In the genomic region with DNA sequence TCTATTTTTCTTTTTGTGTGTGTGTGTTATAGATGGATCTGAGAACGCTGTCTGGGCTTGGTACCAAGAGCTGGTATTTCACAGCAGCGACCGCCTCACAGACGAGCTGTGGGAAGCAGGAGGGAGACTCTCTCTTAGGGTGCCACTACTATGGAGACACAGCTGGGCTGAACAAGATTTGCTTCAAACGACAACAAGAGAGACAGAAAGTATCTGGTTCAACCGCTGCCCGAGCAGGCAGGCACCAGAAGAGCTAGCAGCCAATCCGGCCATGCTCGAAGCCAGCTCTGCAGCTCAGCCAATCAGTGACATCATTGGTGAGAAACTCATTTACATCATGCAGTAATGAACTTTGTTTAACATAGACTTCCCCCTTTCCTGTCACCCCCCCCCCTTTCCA, we compare ENCODE assay signal across 8 cellular contexts.
DNase-seq lines count a peak whose midpoint lies in the region; ATAC-seq and TF ChIP-seq lines count a peak whose summit lies in the region.
"Had no signal": no experiment of that assay in that cellular context is flagged by ENCODE, and none has a peak within 500 bp of the region (broad histone marks: within the 10 kb centered on the region; RNA-seq: fewer than 3 reads in every experiment).

No MANE protein-coding gene starts in this region.

- H4K5ac ChIP-seq in IMR-90 (ENCODE audit: low read depth, low read length), result peak overlapping the region; percentile 49; the same call in 1 of the 2 replicates
- no peak overlapping the region for H4K5ac ChIP-seq in mesendoderm (ENCODE audit: low read length)

- H3K4me3 Mint-ChIP-seq in T-cell, result no peak overlapping the region
- H3K4me3 Mint-ChIP-seq: activated CD4-positive, alpha-beta memory T cell treated with anti-CD3 and anti-CD28 coated beads for 36 hours had no signal

- H3K4me3 ChIP-seq in IMR-90 (ENCODE audit: insufficient read depth, low read depth, low read length), result no peak overlapping the region
- no peak overlapping the region for H3K4me3 ChIP-seq in mesendoderm (ENCODE audit: low read length)
- H3K4me3 ChIP-seq in testis, result peak overlapping the region; percentile 41 to 56

- H3K9ac ChIP-seq in IMR-90 (ENCODE audit: low read depth, low read length) (no peak overlapping the region), mesendoderm (ENCODE audit: low read length) (no peak overlapping the region)

- H3K27ac ChIP-seq in IMR-90 (ENCODE audit: insufficient read depth, low read length) (peak overlapping the region; percentile 5; the same call in 1 of the 2 replicates), mesendoderm (ENCODE audit: low read depth, low read length) (no peak overlapping the region), testis (no peak overlapping the region)

- POLR2A ChIA-PET in IMR-90 (lab: Charles Lee; ENCODE audit: unreplicated experiment), result no interaction called here
- POLR2A ChIA-PET in T-cell (lab: Charles Lee), result no interaction called here

- H2BK5ac ChIP-seq in IMR-90 (ENCODE audit: low read depth, low read length, poor library complexity, severe bottlenecking) (no peak overlapping the region), mesendoderm (ENCODE audit: low read length) (no peak overlapping the region)

- no peak overlapping the region for H3K56ac ChIP-seq in IMR-90 (ENCODE audit: extremely low read depth, insufficient read depth, low read length)
- no peak overlapping the region for H3K56ac ChIP-seq in mesendoderm (ENCODE audit: low read length)

- no peaks in the 10 kb centered on the region for H3K9me3 Mint-ChIP-seq in T-cell
- H3K9me3 Mint-ChIP-seq: activated CD4-positive, alpha-beta memory T cell treated with anti-CD3 and anti-CD28 coated beads for 36 hours had no signal

- no TSS peak for BruUV-seq in IMR-90 (replicated peaks; lab: Mats Ljungman, UMichigan)

- H4K8ac ChIP-seq in IMR-90 (ENCODE audit: low read depth in 2 of 2, low read length in 2 of 2), result peak overlapping the region in 1 of 2 experiments; percentile 53; a peak in 1 of 4 replicates
- no peak overlapping the region for H4K8ac ChIP-seq in mesendoderm (ENCODE audit: low read depth, low read length)

- H3K9me1 ChIP-seq in IMR-90 (ENCODE audit: insufficient read depth, low read length), result no peaks in the 10 kb centered on the region

- no peak overlapping the region for H3K14ac ChIP-seq in IMR-90 (replicated peaks; ENCODE audit: low read depth, low read length)

- DNase-seq in IMR-90 (no peak), astrocyte of the hippocampus (ENCODE audit: low read depth, low spot score) (peak; percentile 85), mesendoderm (peak; percentile 16), testis (peak; percentile 19), T-cell (no peak)
- no peak for DNase-seq in activated T-cell treated with anti-CD3 and anti-CD28 coated beads, Interleukin-2, amount 50 U/mL, for 1 hour
- DNase-seq: activated CD4-positive, alpha-beta memory T cell treated with anti-CD3 and anti-CD28 coated beads for 36 hours had no signal

- H2BK15ac ChIP-seq in IMR-90 (ENCODE audit: low read depth, low read length) (no peak overlapping the region), mesendoderm (replicated peaks; ENCODE audit: low read depth) (no peak overlapping the region)

- peak overlapping the region; percentile 58 for H3K4me2 ChIP-seq in IMR-90 (ENCODE audit: low read depth, low read length)
- H3K4me2 ChIP-seq in mesendoderm (ENCODE audit: low read length), result no peak overlapping the region

- CTCF ChIA-PET in IMR-90 (lab: Yijun Ruan, JAX) (interaction anchor here (0.5 to 0.9 kb wide), 3 partner anchors 11 to 1126 kb away, joined by 3 to 6 read pairs (median 3); no protein-coding TSS in a partner anchor), T-cell (lab: Charles Lee) (no interaction called here)

- no peak overlapping the region for H3K27ac Mint-ChIP-seq in T-cell
- H3K27ac Mint-ChIP-seq: activated CD4-positive, alpha-beta memory T cell treated with anti-CD3 and anti-CD28 coated beads for 36 hours had no signal

- no peaks in the 10 kb centered on the region for H4K20me1 ChIP-seq in IMR-90 (ENCODE audit: insufficient read depth, low read length)

- no peak overlapping the region for H2AK9ac ChIP-seq in IMR-90 (replicated peaks; ENCODE audit: low read depth, low read length, poor library complexity)

- H3K79me1 ChIP-seq in IMR-90 (ENCODE audit: low read depth in 1 of 2, low read length in 2 of 2) (no peaks in the 10 kb centered on the region), mesendoderm (ENCODE audit: low read length) (no peaks in the 10 kb centered on the region)

- H3K27me3 Mint-ChIP-seq in T-cell, result peaks cover 4 to 8% of the 10 kb centered on the region in 2 donors

- H3K18ac ChIP-seq in IMR-90 (ENCODE audit: low read depth, low read length) (peak overlapping the region; percentile 20; the same call in 1 of the 2 replicates), mesendoderm (ENCODE audit: low read length) (no peak overlapping the region)

- ATAC-seq in IMR-90 (ENCODE audit: low read depth), result peak; percentile 64
- no peak for ATAC-seq in GM18502 (IDR thresholded peaks at IDR 0.05; ENCODE audit: poor library complexity, unreplicated experiment)
- no peak for ATAC-seq in T-cell (replicated peaks in 1 of 4)

- H3K27me3 ChIP-seq in IMR-90 (ENCODE audit: control insufficient read depth, insufficient read depth, low read length) (no peaks in the 10 kb centered on the region), mesendoderm (ENCODE audit: insufficient read depth, low read length, poor library complexity) (no peaks in the 10 kb centered on the region), testis (no peaks in the 10 kb centered on the region)

- H3K79me2 ChIP-seq in mesendoderm (ENCODE audit: control insufficient read depth, insufficient read depth, low read length), result no peaks in the 10 kb centered on the region

- peak overlapping the region; percentile 12; the same call in 1 of the 2 replicates for H2BK120ac ChIP-seq in IMR-90 (ENCODE audit: low read depth, low read length)
- no peak overlapping the region for H2BK120ac ChIP-seq in mesendoderm (ENCODE audit: low read depth, low read length)

- H3K4ac ChIP-seq in IMR-90 (ENCODE audit: low read depth, low read length) (0 out of 2 replicates have a peak overlapping the region, but pooled peaks have one; percentile 1), mesendoderm (ENCODE audit: low read depth, low read length) (no peak overlapping the region)

- H2AK5ac ChIP-seq in IMR-90 (ENCODE audit: low read depth, low read length), result no peak overlapping the region
- no peak overlapping the region for H2AK5ac ChIP-seq in mesendoderm (ENCODE audit: low read length)

- H3K4me1 Mint-ChIP-seq in T-cell, result no peaks in the 10 kb centered on the region

- no peaks in the 10 kb centered on the region for H3K36me3 Mint-ChIP-seq in T-cell
- H3K36me3 Mint-ChIP-seq: activated CD4-positive, alpha-beta memory T cell treated with anti-CD3 and anti-CD28 coated beads for 36 hours had no signal

- dilution Hi-C loops in IMR-90 (cut with HindIII; ENCODE audit: low sequenced_read_pairs, unreplicated experiment), result no loop called here

- no peak for TF ChIP-seq RAD21 in IMR-90 (IDR thresholded peaks at IDR 0.05; ENCODE audit: low read length)

- no peaks in the 10 kb centered on the region for H3K36me3 ChIP-seq in IMR-90 (ENCODE audit: control insufficient read depth, insufficient read depth, low read length)
- H3K36me3 ChIP-seq in mesendoderm (ENCODE audit: control insufficient read depth, insufficient read depth, low read length), result no peaks in the 10 kb centered on the region
- no peaks in the 10 kb centered on the region for H3K36me3 ChIP-seq in testis (ENCODE audit: low read depth, missing control alignments)

- in situ Hi-C loops in IMR-90 (cut with MboI; ENCODE audit: low sequenced_read_pairs), result no loop called here

- intact Hi-C loops in IMR-90 (cut with micrococcal nuclease), result no loop called here
- intact Hi-C loops in testis (cut with DNase I; ENCODE audit: low total_unique reads), result no loop called here

- no peak overlapping the region for H4K91ac ChIP-seq in IMR-90 (ENCODE audit: insufficient read depth, low read depth, low read length)

- H3K23ac ChIP-seq in IMR-90 (ENCODE audit: low read depth, low read length), result no peak overlapping the region
- no peak overlapping the region for H3K23ac ChIP-seq in mesendoderm (ENCODE audit: low read length)

- TF ChIP-seq POLR2A in IMR-90 (IDR thresholded peaks at IDR 0.05; ENCODE audit: low read depth, low read length) (no peak), testis (IDR thresholded peaks at IDR 0.05) (no peak)

- peak overlapping the region; percentile 73 for H2AFZ ChIP-seq in IMR-90 (replicated peaks; ENCODE audit: low read length, poor library complexity)

- 43% methylated on average over 7 of the region's 9 CpGs; no CpG with 5 or more reads in 1 of the 2 experiments for WGBS in IMR-90 (ENCODE audit: extremely low coverage in 2 of 2, insufficient read length in 1 of 2), 2 experiments
- WGBS in mesendoderm (ENCODE audit: extremely low coverage, insufficient coverage, low lambda C conversion rate), result no CpG with 5 or more reads among the region's 9 CpGs
- WGBS in testis, 2 donors, result 25 to 48% methylated on average over 9 of the region's 9 CpGs

- H2BK20ac ChIP-seq in IMR-90 (ENCODE audit: low read depth, low read length), result 0 out of 2 replicates have a peak overlapping the region, but pooled peaks have one; percentile 54

- no peak for TF ChIP-seq CTCF in IMR-90 (conservative IDR thresholded peaks at IDR 0.05; ENCODE audit: low read depth, low read length)
- no peak for TF ChIP-seq CTCF in testis (IDR thresholded peaks at IDR 0.05)

- H3K4me1 ChIP-seq in IMR-90 (ENCODE audit: control insufficient read depth, insufficient read depth, low read length) (peaks cover 6% of the 10 kb centered on the region), mesendoderm (ENCODE audit: control insufficient read depth, low read depth, low read length) (no peaks in the 10 kb centered on the region), testis (peaks cover 3% of the 10 kb centered on the region)

- no peaks in the 10 kb centered on the region for H3K9me3 ChIP-seq in IMR-90 (ENCODE audit: control insufficient read depth, insufficient read depth, low read length)
- H3K9me3 ChIP-seq in testis, result no peaks in the 10 kb centered on the region

TF ChIP-seq in IMR-90, 13 proteins besides CTCF, POLR2A, EP300 and RAD21 (continues in another document):
- TF ChIP-seq MXI1 (IDR thresholded peaks at IDR 0.05; ENCODE audit: borderline replicate concordance, low read depth, low read length) (no peak), CEBPB (IDR thresholded peaks at IDR 0.05; ENCODE audit: low read depth, low read length) (no peak), RCOR1 (IDR thresholded peaks at IDR 0.05; ENCODE audit: insufficient replicate concordance, low read length) (no peak)
- TF ChIP-seq, protein P1, sequence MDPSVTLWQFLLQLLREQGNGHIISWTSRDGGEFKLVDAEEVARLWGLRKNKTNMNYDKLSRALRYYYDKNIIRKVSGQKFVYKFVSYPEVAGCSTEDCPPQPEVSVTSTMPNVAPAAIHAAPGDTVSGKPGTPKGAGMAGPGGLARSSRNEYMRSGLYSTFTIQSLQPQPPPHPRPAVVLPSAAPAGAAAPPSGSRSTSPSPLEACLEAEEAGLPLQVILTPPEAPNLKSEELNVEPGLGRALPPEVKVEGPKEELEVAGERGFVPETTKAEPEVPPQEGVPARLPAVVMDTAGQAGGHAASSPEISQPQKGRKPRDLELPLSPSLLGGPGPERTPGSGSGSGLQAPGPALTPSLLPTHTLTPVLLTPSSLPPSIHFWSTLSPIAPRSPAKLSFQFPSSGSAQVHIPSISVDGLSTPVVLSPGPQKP (IDR thresholded peaks at IDR 0.05; ENCODE audit: borderline replicate concordance, low read depth, low read length), result no peak

Comparison
In these comparisons a context has a peak if more than half of its experiments do, and no peak if none do; other contexts are left out.
1. DNase-seq: peak in astrocyte of the hippocampus (single experiment), mesendoderm (single experiment) and testis (single experiment); none in IMR-90 (single experiment), T-cell (0 of 34) and activated T-cell treated with anti-CD3 and anti-CD28 coated beads, Interleukin-2, amount 50 U/mL, for 1 hour (single experiment).
2. H3K4me3 ChIP-seq: peak in testis (2 of 2); none in IMR-90 (single experiment) and mesendoderm (single experiment).